Comparison of ENCODE assay signal across 8 cellular contexts in genomic region chr6:5997420-5998093, GRCh38. TPM values are rescaled to one million over a fixed set of nuclear protein-coding genes. Genes with fewer than 3 reads are reported as not detected.
DNase-seq lines count a peak whose midpoint lies in the region; ATAC-seq lines count a peak whose summit lies in the region.

No MANE protein-coding gene starts in this region.

- H3K9ac ChIP-seq in BLaER1 (no peak overlapping the region), HUES48 (ENCODE audit: low read depth, low read length) (no peak overlapping the region)

- H3K4me1 ChIP-seq in BLaER1, result peaks cover 26% of the 10 kb centered on the region
- H3K4me1 ChIP-seq in HUES48 (ENCODE audit: control insufficient read depth, insufficient read depth, low read length), result peaks cover 28% of the 10 kb centered on the region

- no peak overlapping the region for H3K27ac ChIP-seq in BLaER1
- no peak overlapping the region for H3K27ac ChIP-seq in HUES48 (ENCODE audit: low read depth, low read length)

- peaks cover 7 to 8% of the 10 kb centered on the region in 2 donors for H3K36me3 Mint-ChIP-seq in activated T-cell treated with anti-CD3 and anti-CD28 coated beads, Interleukin-2, amount 50 U/mL, for 72 hours (ENCODE audit: insufficient read depth in 2 of 2)
- H3K36me3 Mint-ChIP-seq in stimulated activated effector memory CD8-positive, alpha-beta T cell treated with anti-CD3 and anti-CD28 coated beads, Interleukin-12 subunit alpha, Interleukin-12 subunit beta, amount 100 ng/mL, for 72 hours, result peaks cover 18% of the 10 kb centered on the region

- peak overlapping the region; percentile 89 to 93 for H3K4me3 Mint-ChIP-seq in activated T-cell treated with anti-CD3 and anti-CD28 coated beads, Interleukin-2, amount 50 U/mL, for 72 hours
- peak overlapping the region; percentile 83 for H3K4me3 Mint-ChIP-seq in stimulated activated effector memory CD8-positive, alpha-beta T cell treated with anti-CD3 and anti-CD28 coated beads, Interleukin-12 subunit alpha, Interleukin-12 subunit beta, amount 100 ng/mL, for 72 hours

- H3K4me3 ChIP-seq in BLaER1 (peak overlapping the region; percentile 19; the same call in 1 of the 2 replicates), HUES48 (ENCODE audit: low read depth, low read length) (peak overlapping the region; percentile 51), iPS-11a (ENCODE audit: low read depth, low read length) (peak overlapping the region; percentile 30)

- H3K4me2 ChIP-seq in BLaER1, result peak overlapping the region; percentile 59

- no peak for DNase-seq in activated T-cell treated with anti-CD3 and anti-CD28 coated beads, Interleukin-2, amount 50 U/mL, for 72 hours
- peak in 1 of 2 donors; percentile 54 for DNase-seq in stimulated activated effector memory CD8-positive, alpha-beta T cell treated with anti-CD3 and anti-CD28 coated beads, Interleukin-12 subunit alpha, Interleukin-12 subunit beta, amount 100 ng/mL, for 72 hours (ENCODE audit: low spot score in 2 of 2)
- no peak for DNase-seq in NCI-H1092 treated with DMSO at 0.1 percent for 48 hours (lab: John Stamatoyannopoulos, UW)

- H4K20me1 ChIP-seq in BLaER1, result peaks cover 89% of the 10 kb centered on the region

- peak; percentile 10 to 12 for ATAC-seq in activated T-cell treated with anti-CD3 and anti-CD28 coated beads, Interleukin-2, amount 50 U/mL, for 72 hours (replicated peaks in 1 of 2)
- ATAC-seq in stimulated activated effector memory CD8-positive, alpha-beta T cell treated with anti-CD3 and anti-CD28 coated beads, Interleukin-12 subunit alpha, Interleukin-12 subunit beta, amount 100 ng/mL, for 72 hours, result no peak
- ATAC-seq in HG03354 (IDR thresholded peaks at IDR 0.05; ENCODE audit: poor library complexity, severe bottlenecking, unreplicated experiment) (no peak), GM21526 (IDR thresholded peaks at IDR 0.05; ENCODE audit: low FRiP score, unreplicated experiment) (no peak)

- H3K27ac Mint-ChIP-seq in activated T-cell treated with anti-CD3 and anti-CD28 coated beads, Interleukin-2, amount 50 U/mL, for 72 hours, result no peak overlapping the region
- H3K27ac Mint-ChIP-seq in stimulated activated effector memory CD8-positive, alpha-beta T cell treated with anti-CD3 and anti-CD28 coated beads, Interleukin-12 subunit alpha, Interleukin-12 subunit beta, amount 100 ng/mL, for 72 hours, result no peak overlapping the region

- H3K36me3 ChIP-seq in BLaER1 (no peaks in the 10 kb centered on the region), HUES48 (ENCODE audit: control insufficient read depth, insufficient read depth, low read length) (no peaks in the 10 kb centered on the region)

- peaks cover 100% of the 10 kb centered on the region for H3K27me3 ChIP-seq in BLaER1
- peaks cover 100% of the 10 kb centered on the region for H3K27me3 ChIP-seq in HUES48 (ENCODE audit: control insufficient read depth, insufficient read depth, low read length)

- H3K9me3 Mint-ChIP-seq in activated T-cell treated with anti-CD3 and anti-CD28 coated beads, Interleukin-2, amount 50 U/mL, for 72 hours, result peaks cover 0 to 5% of the 10 kb centered on the region in 2 donors
- H3K9me3 Mint-ChIP-seq in stimulated activated effector memory CD8-positive, alpha-beta T cell treated with anti-CD3 and anti-CD28 coated beads, Interleukin-12 subunit alpha, Interleukin-12 subunit beta, amount 100 ng/mL, for 72 hours, result peaks cover 5% of the 10 kb centered on the region

- peaks cover 66% of the 10 kb centered on the region for H3K4me1 Mint-ChIP-seq in activated T-cell treated with anti-CD3 and anti-CD28 coated beads, Interleukin-2, amount 50 U/mL, for 72 hours (ENCODE audit: low read depth)
- H3K4me1 Mint-ChIP-seq in stimulated activated effector memory CD8-positive, alpha-beta T cell treated with anti-CD3 and anti-CD28 coated beads, Interleukin-12 subunit alpha, Interleukin-12 subunit beta, amount 100 ng/mL, for 72 hours, result peaks cover 60% of the 10 kb centered on the region

- peaks cover 92% of the 10 kb centered on the region for H3K27me3 Mint-ChIP-seq in activated T-cell treated with anti-CD3 and anti-CD28 coated beads, Interleukin-2, amount 50 U/mL, for 72 hours (ENCODE audit: low read depth)

- H3K9me3 ChIP-seq in BLaER1 (peaks cover 29% of the 10 kb centered on the region), HUES48 (ENCODE audit: control insufficient read depth, insufficient read depth, low read length) (no peaks in the 10 kb centered on the region)

RNA-seq across cellular contexts. Expression of gene NRN1, which starts 9.2 kb away (rescaled TPM):
- 1 to 10 TPM; 2.5 to 3.3 TPM for total RNA-seq in activated T-cell treated with anti-CD3 and anti-CD28 coated beads, Interleukin-2, amount 50 U/mL, for 72 hours

Comparison
In these comparisons a context has a peak if more than half of its experiments do, and no peak if none do; other contexts are left out.
1. ATAC-seq: peak in activated T-cell treated with anti-CD3 and anti-CD28 coated beads, Interleukin-2, amount 50 U/mL, for 72 hours (2 of 2); none in stimulated activated effector memory CD8-positive, alpha-beta T cell treated with anti-CD3 and anti-CD28 coated beads, Interleukin-12 subunit alpha, Interleukin-12 subunit beta, amount 100 ng/mL, for 72 hours (single experiment), HG03354 (single experiment) and GM21526 (single experiment).
2. Peak in every context shown above with its lines, with median percentiles within 50 percentile points of each other: H3K4me3 ChIP-seq.